ENCODE assay signal across 8 cellular contexts in the genomic region with DNA sequence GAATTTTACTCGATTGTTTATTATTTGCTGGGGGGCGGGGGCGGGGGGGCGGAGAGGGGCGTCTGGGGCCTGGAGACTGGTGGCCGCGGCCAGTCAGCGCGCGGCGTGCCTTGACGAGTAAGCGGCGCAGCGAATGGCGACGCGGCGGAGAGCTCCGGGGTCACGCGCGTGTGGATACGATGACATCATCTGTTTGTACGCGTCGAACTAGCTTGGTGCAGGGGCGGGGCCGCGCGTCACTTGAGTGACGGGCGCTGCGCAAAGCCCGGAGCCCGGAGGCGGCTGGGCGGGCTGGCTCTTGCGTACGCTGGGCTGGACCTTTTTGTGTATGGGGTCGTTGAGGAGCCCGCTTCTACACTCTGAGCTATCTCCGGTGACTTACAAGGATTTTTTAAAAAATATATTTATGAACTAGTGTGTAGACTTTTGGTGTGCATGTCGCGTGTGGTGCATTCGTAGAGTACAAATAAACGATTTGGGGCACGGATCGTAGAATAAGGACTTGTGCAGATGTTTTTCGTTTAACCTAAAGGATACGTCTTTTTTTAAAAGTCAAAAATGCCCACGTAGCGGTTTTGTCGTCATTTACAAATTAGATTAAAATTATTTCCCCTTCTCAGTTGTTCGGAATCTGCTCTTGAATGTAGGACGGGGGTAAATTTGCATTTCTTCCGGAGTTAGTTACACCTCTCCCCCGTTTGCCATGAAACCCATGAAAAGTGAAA. TPM values are rescaled to one million over a fixed set of nuclear protein-coding genes. Genes with fewer than 3 reads are reported as not detected.
DNase-seq lines count a peak whose midpoint lies in the region; TF ChIP-seq lines count a peak whose summit lies in the region.

No MANE protein-coding gene starts in this region.

- CTCF ChIA-PET in HEK293T (lab: Yijun Ruan, JAX): interaction anchor here (0.7 to 0.8 kb wide), 2 partner anchors 113 to 278 kb away, joined by 3 to 4 read pairs; no protein-coding TSS in a partner anchor
- CTCF ChIA-PET in activated naive CD4-positive, alpha-beta T cell treated with anti-CD3 and anti-CD28 coated beads for 36 hours (lab: Charles Lee): interaction anchor here (1.0 to 3.5 kb wide), 2 partner anchors 20 to 514 kb away, joined by 3 to 13 read pairs; no protein-coding TSS in a partner anchor

- no peaks in the 10 kb centered on the region for H3K27me3 ChIP-seq in SJSA1 (replicated peaks)
- H3K27me3 ChIP-seq in neuron (ENCODE audit: insufficient read depth, low read length): no peaks in the 10 kb centered on the region
- H3K27me3 ChIP-seq in stomach smooth muscle (ENCODE audit: control insufficient read depth in 1 of 2, insufficient read depth in 2 of 2, low read length in 2 of 2): no peaks in the 10 kb centered on the region

- H3K4me1 ChIP-seq in SJSA1 (replicated peaks) (peaks cover 30% of the 10 kb centered on the region), neuron (ENCODE audit: insufficient read depth, low read length) (peaks cover 16% of the 10 kb centered on the region), stomach smooth muscle (ENCODE audit: control insufficient read depth, insufficient read depth, low read length) (peaks cover 32% of the 10 kb centered on the region)

- POLR2A ChIA-PET in HEK293T (lab: Yijun Ruan, JAX): interaction anchor here (0.6 to 2.2 kb wide), 25 partner anchors 8 to 536 kb away, joined by 3 to 11 read pairs (median 3); partner anchors contain the start of genes ARMC2 and SESN1

- H3K9me3 ChIP-seq in SJSA1 (replicated peaks) (no peaks in the 10 kb centered on the region), neuron (ENCODE audit: low read length) (peaks cover 9% of the 10 kb centered on the region), stomach smooth muscle (ENCODE audit: control insufficient read depth in 2 of 2, low read length in 2 of 2) (no peaks in the 10 kb centered on the region)

- H3K9ac ChIP-seq in stomach smooth muscle (ENCODE audit: low read length in 2 of 2): peak overlapping the region; percentile 85 to 95

- peaks cover 3% of the 10 kb centered on the region for H3K36me3 Mint-ChIP-seq in activated naive CD4-positive, alpha-beta T cell treated with anti-CD3 and anti-CD28 coated beads for 36 hours (ENCODE audit: low read depth)

- peaks cover 16% of the 10 kb centered on the region for H3K4me1 Mint-ChIP-seq in activated naive CD4-positive, alpha-beta T cell treated with anti-CD3 and anti-CD28 coated beads for 36 hours (ENCODE audit: low read depth)

- intact Hi-C loops in activated naive CD4-positive, alpha-beta T cell treated with anti-CD3 and anti-CD28 coated beads for 36 hours (cut with micrococcal nuclease): loop anchor here (1.0 to 5.0 kb wide), 13 partner anchors 72 to 924 kb away; partner anchors contain the start of genes CD164, CEP57L1, OSTM1 and SNX3

- peaks cover 19% of the 10 kb centered on the region for H3K36me3 ChIP-seq in SJSA1
- H3K36me3 ChIP-seq in neuron (ENCODE audit: insufficient read depth, low read length): no peaks in the 10 kb centered on the region
- H3K36me3 ChIP-seq in stomach smooth muscle (ENCODE audit: control insufficient read depth in 2 of 2, insufficient read depth in 2 of 2, low read length in 2 of 2): no peaks in the 10 kb centered on the region

- peak overlapping the region; percentile 88 for H3K27ac ChIP-seq in SJSA1
- H3K27ac ChIP-seq in stomach smooth muscle (ENCODE audit: low read length): peak overlapping the region; percentile 89

- peak overlapping the region; percentile 89 for H3K27ac Mint-ChIP-seq in activated naive CD4-positive, alpha-beta T cell treated with anti-CD3 and anti-CD28 coated beads for 36 hours

- H2AFZ ChIP-seq in neuron (ENCODE audit: low read depth, low read length): peak overlapping the region; percentile 86

- DNase-seq in ELR (ENCODE audit: low read depth) (peak; percentile 100), HEK293T (ENCODE audit: extremely low spot score) (peak; percentile 83), MV-4-11 (lab: John Stamatoyannopoulos, UW) (peak; percentile 98), SJSA1 (ENCODE audit: low read depth in 1 of 2, low spot score in 2 of 2) (peak; percentile 94 to 98), foreskin melanocyte (peak; percentile 98)
- DNase-seq in activated naive CD4-positive, alpha-beta T cell treated with anti-CD3 and anti-CD28 coated beads for 36 hours: peak; percentile 97

- peaks cover 10% of the 10 kb centered on the region for H3K27me3 Mint-ChIP-seq in activated naive CD4-positive, alpha-beta T cell treated with anti-CD3 and anti-CD28 coated beads for 36 hours (ENCODE audit: low read depth)

- peak overlapping the region; percentile 88 for H3K4me3 Mint-ChIP-seq in activated naive CD4-positive, alpha-beta T cell treated with anti-CD3 and anti-CD28 coated beads for 36 hours

- H3K9me3 Mint-ChIP-seq in activated naive CD4-positive, alpha-beta T cell treated with anti-CD3 and anti-CD28 coated beads for 36 hours: no peaks in the 10 kb centered on the region

- H3K4me3 ChIP-seq in SJSA1 (peak overlapping the region; percentile 93), neuron (ENCODE audit: low read length) (peak overlapping the region; percentile 74), stomach smooth muscle (ENCODE audit: low read length in 2 of 2) (peak overlapping the region; percentile 93 to 98)

TF ChIP-seq in HEK293T, 16 proteins besides CTCF, POLR2A, EP300 and RAD21:
- TF ChIP-seq BHLHE40 (IDR thresholded peaks at IDR 0.05; ENCODE audit: borderline replicate concordance): no peak
- TF ChIP-seq ELF4 (IDR thresholded peaks at IDR 0.05): no peak
- no peak for TF ChIP-seq HDGF (IDR thresholded peaks at IDR 0.05; ENCODE audit: borderline replicate concordance)
- no peak for TF ChIP-seq ZNF384 (IDR thresholded peaks at IDR 0.05)
- TF ChIP-seq TARDBP (IDR thresholded peaks at IDR 0.05): no peak
- TF ChIP-seq FOXA1 (IDR thresholded peaks at IDR 0.05): no peak
- no peak for TF ChIP-seq NFRKB (IDR thresholded peaks at IDR 0.05)
- TF ChIP-seq FOXK2 (IDR thresholded peaks at IDR 0.05): no peak
- TF ChIP-seq PKNOX1 (IDR thresholded peaks at IDR 0.05): peak; percentile 99
- TF ChIP-seq SUZ12 (IDR thresholded peaks at IDR 0.05): no peak
- no peak; the same call in 1 of the 2 replicates for TF ChIP-seq ARNT (IDR thresholded peaks at IDR 0.05)
- peak; percentile 50; the same call in 1 of the 2 replicates for TF ChIP-seq CTBP1 (IDR thresholded peaks at IDR 0.05; ENCODE audit: borderline replicate concordance)
- TF ChIP-seq SP1 (IDR thresholded peaks at IDR 0.05): no peak
- TF ChIP-seq LEF1 (IDR thresholded peaks at IDR 0.05; ENCODE audit: borderline replicate concordance): no peak
- TF ChIP-seq L3MBTL2 (conservative IDR thresholded peaks at IDR 0.05): peak; percentile 8; the same call in 1 of the 2 replicates
- no peak; the same call in 1 of the 2 replicates for TF ChIP-seq FOXM1 (IDR thresholded peaks at IDR 0.05; ENCODE audit: borderline replicate concordance)

RNA-seq across cellular contexts. Expression of gene FOXO3, which starts 2.2 kb away (rescaled TPM):
- 15.3 and 20.4 TPM in 2 replicates for total RNA-seq in SJSA1 (2014; rRNA removed; shearing (Covaris generic))
- total RNA-seq in activated naive CD4-positive, alpha-beta T cell treated with anti-CD3 and anti-CD28 coated beads for 36 hours: 1 to 10 TPM; 3.1 to 3.6 TPM

Comparison
In these comparisons a context has a peak if more than half of its experiments do, and no peak if none do; other contexts are left out.
1. Peak in every context shown above with its lines: DNase-seq, H3K4me3 ChIP-seq and H3K27ac ChIP-seq.